ENCODE assay signal across 14 cellular contexts in genomic region chr5:82358454-82358853, GRCh38.
DNase-seq lines count a peak whose midpoint lies in the region; ATAC-seq, FAIRE-seq and TF ChIP-seq lines count a peak whose summit lies in the region.
"Had no signal": no experiment of that assay in that cellular context is flagged by ENCODE, and none has a peak within 500 bp of the region (broad histone marks: within the 10 kb centered on the region; RNA-seq: fewer than 3 reads in every experiment).

No MANE protein-coding gene starts in this region.

- FAIRE-seq in keratinocyte (lab: Jason Lieb, UNC): no peak
- FAIRE-seq: D721Med, frontal cortex, GM12891 had no signal

- H2AFZ ChIP-seq in GM23248 (no peak overlapping the region), keratinocyte (ENCODE audit: control insufficient read depth, low read length) (no peak overlapping the region)

- no peaks in the 10 kb centered on the region for H3K9me2 ChIP-seq in GM23248 (ENCODE audit: insufficient read depth)

- H3K27ac ChIP-seq in GM23248 (peak overlapping the region; percentile 77), keratinocyte (ENCODE audit: control insufficient read depth, insufficient read depth, low read length) (peak overlapping the region; percentile 95)

- H3K4me2 ChIP-seq in GM23248 (ENCODE audit: unreplicated experiment): no peak overlapping the region
- no peak overlapping the region for H3K4me2 ChIP-seq in keratinocyte (ENCODE audit: control insufficient read depth, extremely low read depth, insufficient read depth, low read depth, low read length)

- dilution Hi-C loops in keratinocyte (cut with MboI; ENCODE audit: extremely low pct_ligation_motif_present, low sequenced_read_pairs): no loop called here

- no peaks in the 10 kb centered on the region for H3K9me1 ChIP-seq in keratinocyte (ENCODE audit: control insufficient read depth, extremely low read depth, insufficient read depth, low read length)

- peaks cover 35% of the 10 kb centered on the region for H3K4me1 ChIP-seq in GM23248 (ENCODE audit: insufficient read depth)
- peaks cover 15% of the 10 kb centered on the region for H3K4me1 ChIP-seq in keratinocyte (ENCODE audit: control insufficient read depth, extremely low read depth, insufficient read depth, low read length)

- 62 to 63% methylated on average over 2 of the region's 2 CpGs for WGBS in GM23248 (ENCODE audit: low coverage in 1 of 2, low lambda C conversion rate in 2 of 2, missing lambda C conversion rate in 2 of 2), 2 experiments

- H3K4me3 ChIP-seq in GM23248 (no peak overlapping the region), astrocyte of the spinal cord (ENCODE audit: low read depth, low read length) (no peak overlapping the region), keratinocyte (ENCODE audit: control insufficient read depth in 2 of 3, extremely low read depth in 1 of 3, insufficient read depth in 2 of 3, low read depth in 1 of 3, low read length in 3 of 3) (no peak overlapping the region)
- H3K4me3 ChIP-seq: lung, transverse colon had no signal

- H3K36me3 ChIP-seq in GM23248 (ENCODE audit: low read depth) (no peaks in the 10 kb centered on the region), keratinocyte (ENCODE audit: control insufficient read depth in 2 of 2, extremely low read depth in 1 of 2, insufficient read depth in 2 of 2, low read length in 2 of 2) (no peaks in the 10 kb centered on the region)
- H3K36me3 ChIP-seq: transverse colon had no signal

- DNase-seq in AG08395 (ENCODE audit: low spot score): peak; percentile 44
- DNase-seq in GM23248: peak; percentile 64
- peak; percentile 60 for DNase-seq in astrocyte of the spinal cord (ENCODE audit: low read depth, low spot score)
- DNase-seq in keratinocyte (ENCODE audit: low read depth, low spot score): no peak
- DNase-seq in NCI-H345 treated with DMSO at 0.1 percent for 48 hours (lab: John Stamatoyannopoulos, UW; ENCODE audit: unreplicated experiment): no peak
- DNase-seq in COLO668 (lab: John Stamatoyannopoulos, UW; ENCODE audit: unreplicated experiment): no peak
- DNase-seq in SK-N-DZ (ENCODE audit: low spot score): no peak
- DNase-seq: posterior cingulate gyrus, transverse colon had no signal

- 0 out of 2 replicates have a peak overlapping the region, but pooled peaks have one; percentile 3 for H3K9ac ChIP-seq in GM23248
- H3K9ac ChIP-seq in keratinocyte (ENCODE audit: control insufficient read depth, extremely low read depth, insufficient read depth, low read length): no peak overlapping the region

- TF ChIP-seq CTCF in astrocyte of the spinal cord (IDR thresholded peaks at IDR 0.05; ENCODE audit: low read depth, low read length): no peak
- no peak for TF ChIP-seq CTCF in keratinocyte (optimal IDR thresholded peaks at IDR 0.05 in 1 of 3, IDR thresholded peaks at IDR 0.05 in 1 of 3, conservative IDR thresholded peaks at IDR 0.05 in 1 of 3; ENCODE audit: extremely low read depth in 1 of 3, insufficient read depth in 2 of 3, low read length in 3 of 3)

- H3K79me2 ChIP-seq in GM23248 (ENCODE audit: insufficient read depth): no peaks in the 10 kb centered on the region
- no peaks in the 10 kb centered on the region for H3K79me2 ChIP-seq in keratinocyte (ENCODE audit: control insufficient read depth, insufficient read depth, low read length)

- H3K27me3 ChIP-seq in GM23248 (replicated peaks; ENCODE audit: insufficient read depth): no peaks in the 10 kb centered on the region
- H3K27me3 ChIP-seq in keratinocyte (ENCODE audit: control insufficient read depth, extremely low read depth, insufficient read depth, low read length): no peaks in the 10 kb centered on the region
- H3K27me3 ChIP-seq: transverse colon had no signal

- in situ Hi-C loops in GM23248 (cut with MboI): loop anchor here (25.0 kb wide), 2 partner anchors 279 to 429 kb away; no protein-coding TSS in a partner anchor
- in situ Hi-C loops in astrocyte of the spinal cord (cut with HindIII; ENCODE audit: low sequenced_read_pairs): no loop called here

- H3F3A ChIP-seq in GM23248 (ENCODE audit: insufficient read depth): peaks cover 33% of the 10 kb centered on the region

- no peak for ATAC-seq in GM18867 (IDR thresholded peaks at IDR 0.05; ENCODE audit: unreplicated experiment)

- H4K20me1 ChIP-seq in GM23248 (ENCODE audit: insufficient read depth) (no peaks in the 10 kb centered on the region), keratinocyte (ENCODE audit: control insufficient read depth, extremely low read depth, insufficient read depth, low read length) (no peaks in the 10 kb centered on the region)

- H3K9me3 ChIP-seq in GM23248 (ENCODE audit: low read depth) (no peaks in the 10 kb centered on the region), keratinocyte (ENCODE audit: control insufficient read depth, low read depth, low read length) (no peaks in the 10 kb centered on the region)
- H3K9me3 ChIP-seq: transverse colon had no signal

Comparison
In these comparisons a context has a peak if more than half of its experiments do, and no peak if none do; other contexts are left out.
1. DNase-seq: peak in AG08395 (single experiment), GM23248 (single experiment) and astrocyte of the spinal cord (single experiment); none in keratinocyte (single experiment), NCI-H345 treated with DMSO at 0.1 percent for 48 hours (single experiment), COLO668 (single experiment) and SK-N-DZ (single experiment).